8 cellular contexts compared by ENCODE assay signal in genomic region chr16:29663020-29663828, GRCh38. TPM values are rescaled to one million over a fixed set of nuclear protein-coding genes. Genes with fewer than 3 reads are reported as not detected.
DNase-seq lines count a peak whose midpoint lies in the region; ATAC-seq, FAIRE-seq and TF ChIP-seq lines count a peak whose summit lies in the region.

Gene SPN, plus strand, starts transcription at chr16:29663247. Its CDS starts 482 bp downstream, at chr16:29663729.

- peaks cover 18% of the 10 kb centered on the region for H3F3A ChIP-seq in neural progenitor cell (ENCODE audit: low read depth)

- peak; percentile 20 for FAIRE-seq in GM12891 (lab: Jason Lieb, UNC)

- no peak within 1 kb of the TSS for H2AFZ ChIP-seq in neural progenitor cell (replicated peaks)
- no peak within 1 kb of the TSS for H2AFZ ChIP-seq in hepatocyte

- peaks cover 21% of the 10 kb centered on the region for H3K4me1 ChIP-seq in neural progenitor cell
- peaks cover 12% of the 10 kb centered on the region for H3K4me1 ChIP-seq in hepatocyte (ENCODE audit: insufficient read depth)

- H3K4me2 ChIP-seq in neural progenitor cell (no peak within 1 kb of the TSS), hepatocyte (no peak within 1 kb of the TSS)

- H3K9me3 Mint-ChIP-seq in activated T-helper 17 cell treated with anti-CD3 and anti-CD28 coated beads, Interleukin-2, amount 50 U/mL, for 72 hours, result no peaks in the 10 kb centered on the region
- H3K9me3 Mint-ChIP-seq in neural progenitor cell, result no peaks in the 10 kb centered on the region

- H3K27me3 Mint-ChIP-seq in activated T-helper 17 cell treated with anti-CD3 and anti-CD28 coated beads, Interleukin-2, amount 50 U/mL, for 72 hours, result no peaks in the 10 kb centered on the region
- peaks cover 14% of the 10 kb centered on the region for H3K27me3 Mint-ChIP-seq in neural progenitor cell (ENCODE audit: insufficient read depth, low read depth)

- peak; percentile 81 for TF ChIP-seq POLR2A in GM12891 (IDR thresholded peaks at IDR 0.05; ENCODE audit: low read depth, low read length)

- DNase-seq in GM12891 (ENCODE audit: insufficient read length, low spot score) (no peak), NCI-H526 (lab: John Stamatoyannopoulos, UW) (peak; percentile 36 to 75), neural progenitor cell (ENCODE audit: low spot score) (no peak), hepatocyte (ENCODE audit: low spot score) (no peak), foreskin melanocyte (no peak)

- no peaks in the 10 kb centered on the region for H3K9me2 ChIP-seq in hepatocyte (replicated peaks; ENCODE audit: insufficient read depth)

- H3K27ac ChIP-seq in neural progenitor cell (no peak within 1 kb of the TSS), hepatocyte (no peak within 1 kb of the TSS)

- peak within 1 kb of the TSS; percentile 100 for H3K4me3 Mint-ChIP-seq in activated T-helper 17 cell treated with anti-CD3 and anti-CD28 coated beads, Interleukin-2, amount 50 U/mL, for 72 hours
- peak within 1 kb of the TSS; percentile 69 for H3K4me3 Mint-ChIP-seq in neural progenitor cell

- H3K4me1 Mint-ChIP-seq in activated T-helper 17 cell treated with anti-CD3 and anti-CD28 coated beads, Interleukin-2, amount 50 U/mL, for 72 hours, result peaks cover 28% of the 10 kb centered on the region
- H3K4me1 Mint-ChIP-seq in neural progenitor cell, result peaks cover 42% of the 10 kb centered on the region

- H3K9me3 ChIP-seq in neural progenitor cell (ENCODE audit: low read depth) (no peaks in the 10 kb centered on the region), hepatocyte (ENCODE audit: low read depth) (no peaks in the 10 kb centered on the region)

- H4K20me1 ChIP-seq in neural progenitor cell (ENCODE audit: low read depth) (no peaks in the 10 kb centered on the region), hepatocyte (ENCODE audit: insufficient read depth, poor library complexity, severe bottlenecking) (no peaks in the 10 kb centered on the region)

- no peak within 1 kb of the TSS for H3K4me3 ChIP-seq in neural progenitor cell
- no peak within 1 kb of the TSS for H3K4me3 ChIP-seq in hepatocyte

- peak within 1 kb of the TSS; percentile 98 for H3K27ac Mint-ChIP-seq in activated T-helper 17 cell treated with anti-CD3 and anti-CD28 coated beads, Interleukin-2, amount 50 U/mL, for 72 hours
- H3K27ac Mint-ChIP-seq in neural progenitor cell, result peak within 1 kb of the TSS; percentile 91

- H3K27me3 ChIP-seq in neural progenitor cell (no peaks in the 10 kb centered on the region), hepatocyte (no peaks in the 10 kb centered on the region)

- H3K36me3 ChIP-seq in neural progenitor cell, result no peaks in the 10 kb centered on the region
- H3K36me3 ChIP-seq in hepatocyte (replicated peaks; ENCODE audit: insufficient read depth, low read depth), result no peaks in the 10 kb centered on the region

- peak; percentile 61 for ATAC-seq in activated T-helper 17 cell treated with anti-CD3 and anti-CD28 coated beads, Interleukin-2, amount 50 U/mL, for 72 hours (replicated peaks)
- ATAC-seq in HG02981 (IDR thresholded peaks at IDR 0.05; ENCODE audit: unreplicated experiment) (no peak), GM21528 (IDR thresholded peaks at IDR 0.05; ENCODE audit: low FRiP score, unreplicated experiment) (no peak)

- H3K9ac ChIP-seq in neural progenitor cell, result no peak within 1 kb of the TSS

- TF ChIP-seq CTCF in neural progenitor cell (IDR thresholded peaks at IDR 0.05), result no peak
- TF ChIP-seq CTCF in hepatocyte (IDR thresholded peaks at IDR 0.05; ENCODE audit: poor library complexity), result no peak

- WGBS in hepatocyte (ENCODE audit: low lambda C conversion rate, missing lambda C conversion rate), result 80% methylated on average over 15 of the region's 19 CpGs

- H3K79me2 ChIP-seq in neural progenitor cell (ENCODE audit: low read depth) (no peaks in the 10 kb centered on the region), hepatocyte (no peaks in the 10 kb centered on the region)

- H3K36me3 Mint-ChIP-seq in activated T-helper 17 cell treated with anti-CD3 and anti-CD28 coated beads, Interleukin-2, amount 50 U/mL, for 72 hours (ENCODE audit: low read depth), result peaks cover 51% of the 10 kb centered on the region
- H3K36me3 Mint-ChIP-seq in neural progenitor cell, result no peaks in the 10 kb centered on the region

TF ChIP-seq in GM12891, 5 proteins besides CTCF, POLR2A, EP300 and RAD21:
- no peak for TF ChIP-seq SPI1 (IDR thresholded peaks at IDR 0.05; ENCODE audit: low read depth, low read length)
- TF ChIP-seq POLR2AphosphoS5 (IDR thresholded peaks at IDR 0.05; ENCODE audit: low read depth, low read length), result peak; percentile 84
- TF ChIP-seq TAF1 (IDR thresholded peaks at IDR 0.05; ENCODE audit: low read depth, low read length), result peak; percentile 68
- 0 out of 2 replicates have a peak, but pooled peaks have one; percentile 53 for TF ChIP-seq POU2F2 (IDR thresholded peaks at IDR 0.05; ENCODE audit: low read depth, low read length)
- no peak for TF ChIP-seq PAX5 (IDR thresholded peaks at IDR 0.05; ENCODE audit: insufficient read depth, low read length, severe bottlenecking)

RNA-seq across cellular contexts. Expression of gene SPN, which starts in this region (rescaled TPM):
- 76.7 TPM for polyA plus RNA-seq in GM12891 (2012; ENCODE audit: low read depth, missing spikeins)
- total RNA-seq in activated T-helper 17 cell treated with anti-CD3 and anti-CD28 coated beads, Interleukin-2, amount 50 U/mL, for 72 hours, result 100 to 1,000 TPM; 137 to 173 TPM
- total RNA-seq in neural progenitor cell (ENCODE audit: low replicate concordance) (0.02 and 0.25 TPM in 2 replicates), hepatocyte (0.03 and 0.08 TPM in 2 replicates)
- 0.05 and 0.57 TPM in 2 replicates for polyA plus RNA-seq in hepatocyte

Comparison
In these comparisons a context has a peak if more than half of its experiments do, and no peak if none do; other contexts are left out.
1. RNA of gene SPN (total RNA-seq): 137 to 173 TPM in activated T-helper 17 cell treated with anti-CD3 and anti-CD28 coated beads, Interleukin-2, amount 50 U/mL, for 72 hours; 0.03 to 0.08 TPM in hepatocyte and 0.02 to 0.25 TPM in neural progenitor cell; every median in the first group is over 100 times any median in the second.
2. DNase-seq: peak in NCI-H526 (2 of 2); none in GM12891 (single experiment), neural progenitor cell (single experiment), hepatocyte (single experiment) and foreskin melanocyte (single experiment).